Comparison of ENCODE assay signal across 1 cellular context in the genomic region with DNA sequence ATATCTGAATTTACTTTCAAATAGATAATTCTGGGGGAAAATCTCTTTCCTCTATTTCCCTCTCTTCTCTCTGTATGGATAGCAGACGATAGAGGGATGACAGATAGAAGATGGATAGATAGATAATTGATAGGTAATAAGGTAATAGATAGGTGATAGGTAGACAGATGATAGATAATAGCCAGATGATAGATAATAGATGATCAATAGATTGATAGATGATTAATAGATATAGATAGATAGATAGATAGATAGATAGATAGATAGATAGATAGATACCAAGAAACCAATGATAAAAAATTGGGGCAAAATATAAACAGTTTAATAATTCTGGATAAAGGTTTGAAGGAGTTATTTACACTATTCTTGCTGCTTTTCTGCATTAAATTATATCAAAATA.
TF ChIP-seq lines count a peak whose summit lies in the region.

No MANE protein-coding gene starts in this region.

TF ChIP-seq in K562, 482 proteins besides CTCF, POLR2A, EP300 and RAD21:
- TF ChIP-seq, protein P1, sequence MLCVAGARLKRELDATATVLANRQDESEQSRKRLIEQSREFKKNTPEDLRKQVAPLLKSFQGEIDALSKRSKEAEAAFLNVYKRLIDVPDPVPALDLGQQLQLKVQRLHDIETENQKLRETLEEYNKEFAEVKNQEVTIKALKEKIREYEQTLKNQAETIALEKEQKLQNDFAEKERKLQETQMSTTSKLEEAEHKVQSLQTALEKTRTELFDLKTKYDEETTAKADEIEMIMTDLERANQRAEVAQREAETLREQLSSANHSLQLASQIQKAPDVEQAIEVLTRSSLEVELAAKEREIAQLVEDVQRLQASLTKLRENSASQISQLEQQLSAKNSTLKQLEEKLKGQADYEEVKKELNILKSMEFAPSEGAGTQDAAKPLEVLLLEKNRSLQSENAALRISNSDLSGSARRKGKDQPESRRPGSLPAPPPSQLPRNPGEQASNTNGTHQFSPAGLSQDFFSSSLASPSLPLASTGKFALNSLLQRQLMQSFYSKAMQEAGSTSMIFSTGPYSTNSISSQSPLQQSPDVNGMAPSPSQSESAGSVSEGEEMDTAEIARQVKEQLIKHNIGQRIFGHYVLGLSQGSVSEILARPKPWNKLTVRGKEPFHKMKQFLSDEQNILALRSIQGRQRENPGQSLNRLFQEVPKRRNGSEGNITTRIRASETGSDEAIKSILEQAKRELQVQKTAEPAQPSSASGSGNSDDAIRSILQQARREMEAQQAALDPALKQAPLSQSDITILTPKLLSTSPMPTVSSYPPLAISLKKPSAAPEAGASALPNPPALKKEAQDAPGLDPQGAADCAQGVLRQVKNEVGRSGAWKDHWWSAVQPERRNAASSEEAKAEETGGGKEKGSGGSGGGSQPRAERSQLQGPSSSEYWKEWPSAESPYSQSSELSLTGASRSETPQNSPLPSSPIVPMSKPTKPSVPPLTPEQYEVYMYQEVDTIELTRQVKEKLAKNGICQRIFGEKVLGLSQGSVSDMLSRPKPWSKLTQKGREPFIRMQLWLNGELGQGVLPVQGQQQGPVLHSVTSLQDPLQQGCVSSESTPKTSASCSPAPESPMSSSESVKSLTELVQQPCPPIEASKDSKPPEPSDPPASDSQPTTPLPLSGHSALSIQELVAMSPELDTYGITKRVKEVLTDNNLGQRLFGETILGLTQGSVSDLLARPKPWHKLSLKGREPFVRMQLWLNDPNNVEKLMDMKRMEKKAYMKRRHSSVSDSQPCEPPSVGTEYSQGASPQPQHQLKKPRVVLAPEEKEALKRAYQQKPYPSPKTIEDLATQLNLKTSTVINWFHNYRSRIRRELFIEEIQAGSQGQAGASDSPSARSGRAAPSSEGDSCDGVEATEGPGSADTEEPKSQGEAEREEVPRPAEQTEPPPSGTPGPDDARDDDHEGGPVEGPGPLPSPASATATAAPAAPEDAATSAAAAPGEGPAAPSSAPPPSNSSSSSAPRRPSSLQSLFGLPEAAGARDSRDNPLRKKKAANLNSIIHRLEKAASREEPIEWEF (CRISPR knock-in tag; IDR thresholded peaks at IDR 0.05), result peak; percentile 92
- TF ChIP-seq, protein P2, sequence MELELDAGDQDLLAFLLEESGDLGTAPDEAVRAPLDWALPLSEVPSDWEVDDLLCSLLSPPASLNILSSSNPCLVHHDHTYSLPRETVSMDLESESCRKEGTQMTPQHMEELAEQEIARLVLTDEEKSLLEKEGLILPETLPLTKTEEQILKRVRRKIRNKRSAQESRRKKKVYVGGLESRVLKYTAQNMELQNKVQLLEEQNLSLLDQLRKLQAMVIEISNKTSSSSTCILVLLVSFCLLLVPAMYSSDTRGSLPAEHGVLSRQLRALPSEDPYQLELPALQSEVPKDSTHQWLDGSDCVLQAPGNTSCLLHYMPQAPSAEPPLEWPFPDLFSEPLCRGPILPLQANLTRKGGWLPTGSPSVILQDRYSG (tag; conservative IDR thresholded peaks at IDR 0.05; ENCODE audit: low read depth), result no peak
- peak; percentile 94 for TF ChIP-seq DACH1 (IDR thresholded peaks at IDR 0.05; ENCODE audit: partially characterized antibody)
- TF ChIP-seq, protein P3, sequence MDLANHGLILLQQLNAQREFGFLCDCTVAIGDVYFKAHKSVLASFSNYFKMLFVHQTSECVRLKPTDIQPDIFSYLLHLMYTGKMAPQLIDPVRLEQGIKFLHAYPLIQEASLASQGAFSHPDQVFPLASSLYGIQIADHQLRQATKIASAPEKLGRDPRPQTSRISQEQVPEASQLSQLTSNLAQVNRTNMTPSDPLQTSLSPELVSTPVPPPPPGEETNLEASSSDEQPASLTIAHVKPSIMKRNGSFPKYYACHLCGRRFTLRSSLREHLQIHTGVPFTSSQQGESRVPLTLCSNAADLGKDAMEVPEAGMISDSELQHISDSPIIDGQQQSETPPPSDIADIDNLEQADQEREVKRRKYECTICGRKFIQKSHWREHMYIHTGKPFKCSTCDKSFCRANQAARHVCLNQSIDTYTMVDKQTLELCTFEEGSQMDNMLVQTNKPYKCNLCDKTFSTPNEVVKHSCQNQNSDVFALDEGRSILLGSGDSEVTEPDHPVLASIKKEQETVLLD (IDR thresholded peaks at IDR 0.05), result peak; percentile 28; the same call in 1 of the 2 replicates
